8 cellular contexts compared by ENCODE assay signal in genomic region chr14:93033983-93034670, GRCh38.
DNase-seq lines count a peak whose midpoint lies in the region; ATAC-seq and TF ChIP-seq lines count a peak whose summit lies in the region.

No MANE protein-coding gene starts in this region.

- no peak overlapping the region for H2AFZ ChIP-seq in hepatocyte

- no peaks in the 10 kb centered on the region for H3K9me3 ChIP-seq in BE2C
- H3K9me3 ChIP-seq in hepatocyte (ENCODE audit: low read depth), result no peaks in the 10 kb centered on the region

- H3K4me1 ChIP-seq in BE2C (peaks cover 16% of the 10 kb centered on the region), hepatocyte (ENCODE audit: insufficient read depth) (peaks cover 42% of the 10 kb centered on the region)

- H3K27ac ChIP-seq in hepatocyte, result peak overlapping the region; percentile 78

- no peaks in the 10 kb centered on the region for H4K20me1 ChIP-seq in hepatocyte (ENCODE audit: insufficient read depth, poor library complexity, severe bottlenecking)

- no peak overlapping the region for H3K4me2 ChIP-seq in hepatocyte

- peak; percentile 62 for DNase-seq in BE2C
- DNase-seq in GM20000 (ENCODE audit: low spot score), result peak; percentile 85
- peak; percentile 52 for DNase-seq in NAMALWA (ENCODE audit: low spot score)
- DNase-seq in activated effector memory CD4-positive, alpha-beta T cell treated with anti-CD3 and anti-CD28 coated beads, Interleukin-2, amount 50 U/mL, for 16 hours, result peak; percentile 70
- no peak for DNase-seq in hepatocyte (ENCODE audit: low spot score)
- peak; percentile 14 to 26 for DNase-seq in stimulated activated CD8-positive, alpha-beta memory T cell treated with anti-CD3 and anti-CD28 coated beads, Interleukin-7, amount 100 ng/mL, for 1 hour (ENCODE audit: low read depth in 2 of 2)
- no peak for DNase-seq in MV-4-11 (lab: John Stamatoyannopoulos, UW)

- H3K4me3 ChIP-seq in BE2C (ENCODE audit: low read depth, low read length) (no peak overlapping the region), hepatocyte (no peak overlapping the region)

- peaks cover 60% of the 10 kb centered on the region for H3K79me2 ChIP-seq in hepatocyte

- no peaks in the 10 kb centered on the region for H3K36me3 ChIP-seq in BE2C
- H3K36me3 ChIP-seq in hepatocyte (replicated peaks; ENCODE audit: insufficient read depth, low read depth), result no peaks in the 10 kb centered on the region

- H3K27me3 ChIP-seq in BE2C (no peaks in the 10 kb centered on the region), hepatocyte (no peaks in the 10 kb centered on the region)

- no peaks in the 10 kb centered on the region for H3K9me2 ChIP-seq in hepatocyte (replicated peaks; ENCODE audit: insufficient read depth)

- TF ChIP-seq CTCF in BE2C (IDR thresholded peaks at IDR 0.05; ENCODE audit: low read depth, low read length) (peak; percentile 71), GM20000 (IDR thresholded peaks at IDR 0.05; ENCODE audit: extremely low read depth, missing control alignments) (peak; percentile 55), hepatocyte (IDR thresholded peaks at IDR 0.05; ENCODE audit: poor library complexity) (peak; percentile 36)

- ATAC-seq in GM19035 (IDR thresholded peaks at IDR 0.05; ENCODE audit: unreplicated experiment), result no peak

- WGBS in hepatocyte (ENCODE audit: low lambda C conversion rate, missing lambda C conversion rate), result 84% methylated on average over 6 of the region's 7 CpGs

Comparison
In these comparisons a context has a peak if more than half of its experiments do, and no peak if none do; other contexts are left out.
1. DNase-seq: peak in BE2C (single experiment), GM20000 (single experiment), NAMALWA (single experiment), activated effector memory CD4-positive, alpha-beta T cell treated with anti-CD3 and anti-CD28 coated beads, Interleukin-2, amount 50 U/mL, for 16 hours (single experiment) and stimulated activated CD8-positive, alpha-beta memory T cell treated with anti-CD3 and anti-CD28 coated beads, Interleukin-7, amount 100 ng/mL, for 1 hour (2 of 2); none in hepatocyte (single experiment) and MV-4-11 (single experiment).
2. Peak in every context shown above with its lines, with median percentiles within 50 percentile points of each other: CTCF ChIP-seq.